In the genomic region with DNA sequence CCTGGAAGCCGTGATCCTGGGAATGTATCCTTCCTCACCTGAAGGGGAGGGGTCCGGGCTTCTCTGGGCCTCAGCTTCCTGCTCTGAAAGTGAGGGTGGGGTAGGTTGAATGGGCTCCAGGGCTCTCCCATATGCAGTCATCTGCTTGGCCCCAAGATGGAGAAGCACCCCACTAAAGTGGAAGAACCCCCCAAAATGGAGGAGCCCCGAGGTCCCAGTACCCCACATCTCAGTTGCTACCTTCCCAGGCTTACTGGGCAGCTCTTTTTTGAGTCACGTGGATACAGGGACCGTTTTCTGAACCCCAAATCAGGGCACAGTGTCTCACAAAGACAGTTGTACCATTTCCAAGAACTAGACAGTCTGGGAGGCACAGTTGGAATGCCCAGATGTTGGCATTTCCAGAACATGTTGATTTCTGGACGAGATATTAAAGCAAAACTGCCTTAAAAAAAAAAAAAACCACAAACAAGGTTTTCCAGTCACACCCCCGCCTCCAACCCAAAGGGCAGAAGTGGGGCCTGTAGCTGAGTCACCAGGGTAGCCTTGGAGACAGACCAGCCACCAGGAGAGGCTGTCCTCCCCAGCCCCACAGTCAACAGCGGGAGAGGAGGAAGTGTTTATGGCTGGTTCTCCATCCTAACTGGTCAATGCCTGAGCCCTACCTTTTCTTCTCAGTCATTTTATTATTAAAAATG, we compare ENCODE assay signal across 9 cellular contexts. TPM values are rescaled to one million over a fixed set of nuclear protein-coding genes. Genes with fewer than 3 reads are reported as not detected.
DNase-seq lines count a peak whose midpoint lies in the region; ATAC-seq and TF ChIP-seq lines count a peak whose summit lies in the region.
"Had no signal": no experiment of that assay in that cellular context is flagged by ENCODE, and none has a peak within 500 bp of the region (broad histone marks: within the 10 kb centered on the region; RNA-seq: fewer than 3 reads in every experiment).

No MANE protein-coding gene starts in this region.

- DNase-seq in LoVo (ENCODE audit: low spot score) (peak; percentile 36), brain microvascular endothelial cell (peak; percentile 87), kidney epithelial cell (ENCODE audit: low read depth) (peak; percentile 43)
- DNase-seq: activated B cell treated with CpG ODN at 0.5 μM for 24 hours had no signal

- H3K27me3 ChIP-seq in ACC112 (ENCODE audit: insufficient read depth, low read length) (no peaks in the 10 kb centered on the region), brain microvascular endothelial cell (replicated peaks) (no peaks in the 10 kb centered on the region), kidney epithelial cell (ENCODE audit: control insufficient read depth, insufficient read depth, low read length) (peaks cover 3% of the 10 kb centered on the region), stomach smooth muscle (ENCODE audit: control insufficient read depth in 1 of 2, insufficient read depth in 2 of 2, low read length in 2 of 2) (no peaks in the 10 kb centered on the region)

- H3K79me2 ChIP-seq in ACC112 (ENCODE audit: control insufficient read depth, insufficient read depth, low read length, unreplicated experiment): no peaks in the 10 kb centered on the region

- H3K27ac ChIP-seq in ACC112 (ENCODE audit: low read depth, low read length): peak overlapping the region; percentile 76
- peak overlapping the region; percentile 70 for H3K27ac ChIP-seq in brain microvascular endothelial cell
- peak overlapping the region; percentile 64 for H3K27ac ChIP-seq in stomach smooth muscle (ENCODE audit: low read length)

- in situ Hi-C loops in brain microvascular endothelial cell (cut with HindIII; ENCODE audit: low pct_ligation_motif_present, low sequenced_read_pairs): no loop called here

- H2AFZ ChIP-seq in ACC112 (ENCODE audit: low read length, unreplicated experiment): peak overlapping the region; percentile 85

- H3K4me3 ChIP-seq in ACC112 (ENCODE audit: low read depth, low read length) (peak overlapping the region; percentile 59; the same call in 1 of the 2 replicates), brain microvascular endothelial cell (ENCODE audit: low read depth, low read length) (no peak overlapping the region), kidney epithelial cell (ENCODE audit: low read depth, low read length) (no peak overlapping the region), stomach smooth muscle (ENCODE audit: low read length in 2 of 2) (no peak overlapping the region)

- H3K9ac ChIP-seq in stomach smooth muscle (ENCODE audit: low read length in 2 of 2): no peak overlapping the region

- H3K4me1 ChIP-seq in ACC112 (ENCODE audit: control insufficient read depth, insufficient read depth, low read length, unreplicated experiment): peaks cover 19% of the 10 kb centered on the region
- peaks cover 9% of the 10 kb centered on the region for H3K4me1 ChIP-seq in stomach smooth muscle (ENCODE audit: control insufficient read depth, insufficient read depth, low read length)

- H3K36me3 ChIP-seq in ACC112 (ENCODE audit: insufficient read depth, low read length): no peaks in the 10 kb centered on the region
- no peaks in the 10 kb centered on the region for H3K36me3 ChIP-seq in brain microvascular endothelial cell (replicated peaks)
- no peaks in the 10 kb centered on the region for H3K36me3 ChIP-seq in kidney epithelial cell (ENCODE audit: control insufficient read depth, insufficient read depth, low read length)
- no peaks in the 10 kb centered on the region for H3K36me3 ChIP-seq in stomach smooth muscle (ENCODE audit: control insufficient read depth in 2 of 2, insufficient read depth in 2 of 2, low read length in 2 of 2)

- H3K9me3 ChIP-seq in stomach smooth muscle (ENCODE audit: control insufficient read depth in 2 of 2, low read length in 2 of 2): no peaks in the 10 kb centered on the region

- peak; percentile 32 for TF ChIP-seq CTCF in brain microvascular endothelial cell (IDR thresholded peaks at IDR 0.05; ENCODE audit: low read depth, low read length, missing control alignments)
- TF ChIP-seq CTCF in kidney epithelial cell (IDR thresholded peaks at IDR 0.05; ENCODE audit: insufficient read depth, low read length, poor library complexity, severe bottlenecking): no peak

- no peak for ATAC-seq in GM18873 (IDR thresholded peaks at IDR 0.05; ENCODE audit: low FRiP score, unreplicated experiment)
- no peak for ATAC-seq in GM18907 (IDR thresholded peaks at IDR 0.05; ENCODE audit: unreplicated experiment)
- ATAC-seq in HG02840 (IDR thresholded peaks at IDR 0.05; ENCODE audit: low FRiP score, unreplicated experiment): no peak

RNA-seq across cellular contexts. Expression of gene VASH1, which starts 12.1 kb away (rescaled TPM):
- total RNA-seq in kidney epithelial cell: 8.6 and 8.7 TPM in 2 replicates

RNA-seq across cellular contexts. Expression of gene ANGEL1, which starts 39.3 kb away (rescaled TPM):
- 7.1 and 15.3 TPM in 2 replicates for total RNA-seq in kidney epithelial cell

RNA-seq across cellular contexts. Expression of gene LRRC74A, which starts 52.9 kb away (rescaled TPM):
- total RNA-seq in kidney epithelial cell: not detected in 2 replicates
- total RNA-seq: activated B cell treated with CpG ODN at 0.5 μM for 24 hours had no signal

Comparison
In these comparisons a context has a peak if more than half of its experiments do, and no peak if none do; other contexts are left out.
1. DNase-seq: peak in every context shown above with its lines; median percentile 87 in brain microvascular endothelial cell; 43 in kidney epithelial cell; 36 in LoVo.